Comparison of ENCODE assay signal across 1 cellular context in genomic region chr20:45972500-45973183, GRCh38.
TF ChIP-seq lines count a peak whose summit lies in the region.

No MANE protein-coding gene starts in this region.

TF ChIP-seq in K562, 482 proteins besides CTCF, POLR2A, EP300 and RAD21 (continues in another document):
- TF ChIP-seq DNMT1 (IDR thresholded peaks at IDR 0.05) (no peak), TCF15 (CRISPR knock-in tag; IDR thresholded peaks at IDR 0.05) (no peak), TFE3 (CRISPR knock-in tag; IDR thresholded peaks at IDR 0.05) (no peak), ZNF445 (CRISPR knock-in tag; IDR thresholded peaks at IDR 0.05; ENCODE audit: low read depth) (no peak), ZFP1 (CRISPR knock-in tag; IDR thresholded peaks at IDR 0.05) (no peak), MYNN (IDR thresholded peaks at IDR 0.05) (no peak), MYNN (CRISPR knock-in tag; IDR thresholded peaks at IDR 0.05) (no peak), MED1 (CRISPR knock-in tag; IDR thresholded peaks at IDR 0.05; ENCODE audit: borderline replicate concordance) (no peak), STAT6 (CRISPR knock-in tag; IDR thresholded peaks at IDR 0.05) (no peak), CC2D1A (IDR thresholded peaks at IDR 0.05) (no peak), ZNF830 (CRISPR knock-in tag; IDR thresholded peaks at IDR 0.05) (no peak), DIDO1 (tag; IDR thresholded peaks at IDR 0.05; ENCODE audit: low read depth) (no peak), ZNF12 (CRISPR knock-in tag; IDR thresholded peaks at IDR 0.05) (no peak), PML (IDR thresholded peaks at IDR 0.05; ENCODE audit: low read length) (peak; percentile 61; the same call in 1 of the 2 replicates), KDM2B (CRISPR knock-in tag; IDR thresholded peaks at IDR 0.05) (no peak), MIER1 (IDR thresholded peaks at IDR 0.05; ENCODE audit: low read depth) (no peak), BRD4 (IDR thresholded peaks at IDR 0.05) (no peak), THRAP3 (IDR thresholded peaks at IDR 0.05; ENCODE audit: borderline replicate concordance) (no peak), MLLT1 (IDR thresholded peaks at IDR 0.05) (peak in 1 of 2 experiments; percentile 76; a peak in 1 of 4 replicates), ZNF311 (CRISPR knock-in tag; IDR thresholded peaks at IDR 0.05) (no peak), YY1 (IDR thresholded peaks at IDR 0.05; ENCODE audit: borderline replicate concordance in 1 of 3, control insufficient read depth in 1 of 3, extremely low read depth in 1 of 3, insufficient read depth in 3 of 3, insufficient read length in 1 of 3, insufficient replicate concordance in 2 of 3, low read depth in 1 of 3, low read length in 2 of 3) (peak in 2 of 3 experiments; percentile 46 to 74), ZNF165 (CRISPR knock-in tag; IDR thresholded peaks at IDR 0.05; ENCODE audit: borderline replicate concordance) (no peak), NCOA1 (IDR thresholded peaks at IDR 0.05; ENCODE audit: low read depth) (no peak), ZNF239 (CRISPR knock-in tag; IDR thresholded peaks at IDR 0.05) (no peak), SMARCC2 (IDR thresholded peaks at IDR 0.05; ENCODE audit: low read depth) (no peak), MTF1 (CRISPR knock-in tag; IDR thresholded peaks at IDR 0.05; ENCODE audit: borderline replicate concordance) (no peak), NCOA4 (IDR thresholded peaks at IDR 0.05; ENCODE audit: partially characterized antibody) (no peak), CBX1 (IDR thresholded peaks at IDR 0.05; ENCODE audit: low read depth) (no peak), ZKSCAN1 (IDR thresholded peaks at IDR 0.05; ENCODE audit: low read depth, low read length) (no peak), LARP7 (IDR thresholded peaks at IDR 0.05) (no peak), MCM7 (IDR thresholded peaks at IDR 0.05) (no peak), ZNF41 (CRISPR knock-in tag; conservative IDR thresholded peaks at IDR 0.05) (no peak), HIVEP1 (CRISPR knock-in tag; IDR thresholded peaks at IDR 0.05) (no peak)
- TF ChIP-seq, protein P1, sequence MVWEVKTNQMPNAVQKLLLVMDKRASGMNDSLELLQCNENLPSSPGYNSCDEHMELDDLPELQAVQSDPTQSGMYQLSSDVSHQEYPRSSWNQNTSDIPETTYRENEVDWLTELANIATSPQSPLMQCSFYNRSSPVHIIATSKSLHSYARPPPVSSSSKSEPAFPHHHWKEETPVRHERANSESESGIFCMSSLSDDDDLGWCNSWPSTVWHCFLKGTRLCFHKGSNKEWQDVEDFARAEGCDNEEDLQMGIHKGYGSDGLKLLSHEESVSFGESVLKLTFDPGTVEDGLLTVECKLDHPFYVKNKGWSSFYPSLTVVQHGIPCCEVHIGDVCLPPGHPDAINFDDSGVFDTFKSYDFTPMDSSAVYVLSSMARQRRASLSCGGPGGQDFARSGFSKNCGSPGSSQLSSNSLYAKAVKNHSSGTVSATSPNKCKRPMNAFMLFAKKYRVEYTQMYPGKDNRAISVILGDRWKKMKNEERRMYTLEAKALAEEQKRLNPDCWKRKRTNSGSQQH (CRISPR knock-in tag; IDR thresholded peaks at IDR 0.05), result no peak
- TF ChIP-seq, protein P2, sequence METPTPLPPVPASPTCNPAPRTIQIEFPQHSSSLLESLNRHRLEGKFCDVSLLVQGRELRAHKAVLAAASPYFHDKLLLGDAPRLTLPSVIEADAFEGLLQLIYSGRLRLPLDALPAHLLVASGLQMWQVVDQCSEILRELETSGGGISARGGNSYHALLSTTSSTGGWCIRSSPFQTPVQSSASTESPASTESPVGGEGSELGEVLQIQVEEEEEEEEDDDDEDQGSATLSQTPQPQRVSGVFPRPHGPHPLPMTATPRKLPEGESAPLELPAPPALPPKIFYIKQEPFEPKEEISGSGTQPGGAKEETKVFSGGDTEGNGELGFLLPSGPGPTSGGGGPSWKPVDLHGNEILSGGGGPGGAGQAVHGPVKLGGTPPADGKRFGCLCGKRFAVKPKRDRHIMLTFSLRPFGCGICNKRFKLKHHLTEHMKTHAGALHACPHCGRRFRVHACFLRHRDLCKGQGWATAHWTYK (CRISPR knock-in tag; IDR thresholded peaks at IDR 0.05), result no peak
- TF ChIP-seq, protein P3, sequence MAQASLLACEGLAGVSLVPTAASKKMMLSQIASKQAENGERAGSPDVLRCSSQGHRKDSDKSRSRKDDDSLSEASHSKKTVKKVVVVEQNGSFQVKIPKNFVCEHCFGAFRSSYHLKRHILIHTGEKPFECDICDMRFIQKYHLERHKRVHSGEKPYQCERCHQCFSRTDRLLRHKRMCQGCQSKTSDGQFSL (CRISPR knock-in tag; IDR thresholded peaks at IDR 0.05), result no peak
- TF ChIP-seq, protein P3 (tag; IDR thresholded peaks at IDR 0.05), result no peak
- TF ChIP-seq, protein P4, sequence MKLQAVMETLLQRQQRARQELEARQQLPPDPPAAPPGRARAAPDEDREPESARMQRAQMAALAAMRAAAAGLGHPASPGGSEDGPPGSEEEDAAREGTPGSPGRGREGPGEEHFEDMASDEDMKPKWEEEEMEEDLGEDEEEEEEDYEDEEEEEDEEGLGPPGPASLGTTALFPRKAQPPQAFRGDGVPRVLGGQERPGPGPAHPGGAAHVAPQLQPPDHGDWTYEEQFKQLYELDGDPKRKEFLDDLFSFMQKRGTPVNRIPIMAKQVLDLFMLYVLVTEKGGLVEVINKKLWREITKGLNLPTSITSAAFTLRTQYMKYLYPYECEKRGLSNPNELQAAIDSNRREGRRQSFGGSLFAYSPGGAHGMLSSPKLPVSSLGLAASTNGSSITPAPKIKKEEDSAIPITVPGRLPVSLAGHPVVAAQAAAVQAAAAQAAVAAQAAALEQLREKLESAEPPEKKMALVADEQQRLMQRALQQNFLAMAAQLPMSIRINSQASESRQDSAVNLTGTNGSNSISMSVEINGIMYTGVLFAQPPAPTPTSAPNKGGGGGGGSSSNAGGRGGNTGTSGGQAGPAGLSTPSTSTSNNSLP (IDR thresholded peaks at IDR 0.05; ENCODE audit: borderline replicate concordance, low read depth, low read length), result no peak
- TF ChIP-seq, protein P5, sequence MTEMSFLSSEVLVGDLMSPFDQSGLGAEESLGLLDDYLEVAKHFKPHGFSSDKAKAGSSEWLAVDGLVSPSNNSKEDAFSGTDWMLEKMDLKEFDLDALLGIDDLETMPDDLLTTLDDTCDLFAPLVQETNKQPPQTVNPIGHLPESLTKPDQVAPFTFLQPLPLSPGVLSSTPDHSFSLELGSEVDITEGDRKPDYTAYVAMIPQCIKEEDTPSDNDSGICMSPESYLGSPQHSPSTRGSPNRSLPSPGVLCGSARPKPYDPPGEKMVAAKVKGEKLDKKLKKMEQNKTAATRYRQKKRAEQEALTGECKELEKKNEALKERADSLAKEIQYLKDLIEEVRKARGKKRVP (CRISPR knock-in tag; IDR thresholded peaks at IDR 0.05), result no peak
- TF ChIP-seq, protein P6, sequence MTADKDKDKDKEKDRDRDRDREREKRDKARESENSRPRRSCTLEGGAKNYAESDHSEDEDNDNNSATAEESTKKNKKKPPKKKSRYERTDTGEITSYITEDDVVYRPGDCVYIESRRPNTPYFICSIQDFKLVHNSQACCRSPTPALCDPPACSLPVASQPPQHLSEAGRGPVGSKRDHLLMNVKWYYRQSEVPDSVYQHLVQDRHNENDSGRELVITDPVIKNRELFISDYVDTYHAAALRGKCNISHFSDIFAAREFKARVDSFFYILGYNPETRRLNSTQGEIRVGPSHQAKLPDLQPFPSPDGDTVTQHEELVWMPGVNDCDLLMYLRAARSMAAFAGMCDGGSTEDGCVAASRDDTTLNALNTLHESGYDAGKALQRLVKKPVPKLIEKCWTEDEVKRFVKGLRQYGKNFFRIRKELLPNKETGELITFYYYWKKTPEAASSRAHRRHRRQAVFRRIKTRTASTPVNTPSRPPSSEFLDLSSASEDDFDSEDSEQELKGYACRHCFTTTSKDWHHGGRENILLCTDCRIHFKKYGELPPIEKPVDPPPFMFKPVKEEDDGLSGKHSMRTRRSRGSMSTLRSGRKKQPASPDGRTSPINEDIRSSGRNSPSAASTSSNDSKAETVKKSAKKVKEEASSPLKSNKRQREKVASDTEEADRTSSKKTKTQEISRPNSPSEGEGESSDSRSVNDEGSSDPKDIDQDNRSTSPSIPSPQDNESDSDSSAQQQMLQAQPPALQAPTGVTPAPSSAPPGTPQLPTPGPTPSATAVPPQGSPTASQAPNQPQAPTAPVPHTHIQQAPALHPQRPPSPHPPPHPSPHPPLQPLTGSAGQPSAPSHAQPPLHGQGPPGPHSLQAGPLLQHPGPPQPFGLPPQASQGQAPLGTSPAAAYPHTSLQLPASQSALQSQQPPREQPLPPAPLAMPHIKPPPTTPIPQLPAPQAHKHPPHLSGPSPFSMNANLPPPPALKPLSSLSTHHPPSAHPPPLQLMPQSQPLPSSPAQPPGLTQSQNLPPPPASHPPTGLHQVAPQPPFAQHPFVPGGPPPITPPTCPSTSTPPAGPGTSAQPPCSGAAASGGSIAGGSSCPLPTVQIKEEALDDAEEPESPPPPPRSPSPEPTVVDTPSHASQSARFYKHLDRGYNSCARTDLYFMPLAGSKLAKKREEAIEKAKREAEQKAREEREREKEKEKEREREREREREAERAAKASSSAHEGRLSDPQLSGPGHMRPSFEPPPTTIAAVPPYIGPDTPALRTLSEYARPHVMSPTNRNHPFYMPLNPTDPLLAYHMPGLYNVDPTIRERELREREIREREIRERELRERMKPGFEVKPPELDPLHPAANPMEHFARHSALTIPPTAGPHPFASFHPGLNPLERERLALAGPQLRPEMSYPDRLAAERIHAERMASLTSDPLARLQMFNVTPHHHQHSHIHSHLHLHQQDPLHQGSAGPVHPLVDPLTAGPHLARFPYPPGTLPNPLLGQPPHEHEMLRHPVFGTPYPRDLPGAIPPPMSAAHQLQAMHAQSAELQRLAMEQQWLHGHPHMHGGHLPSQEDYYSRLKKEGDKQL (CRISPR knock-in tag; IDR thresholded peaks at IDR 0.05; ENCODE audit: borderline replicate concordance), result no peak
- TF ChIP-seq, protein P7, sequence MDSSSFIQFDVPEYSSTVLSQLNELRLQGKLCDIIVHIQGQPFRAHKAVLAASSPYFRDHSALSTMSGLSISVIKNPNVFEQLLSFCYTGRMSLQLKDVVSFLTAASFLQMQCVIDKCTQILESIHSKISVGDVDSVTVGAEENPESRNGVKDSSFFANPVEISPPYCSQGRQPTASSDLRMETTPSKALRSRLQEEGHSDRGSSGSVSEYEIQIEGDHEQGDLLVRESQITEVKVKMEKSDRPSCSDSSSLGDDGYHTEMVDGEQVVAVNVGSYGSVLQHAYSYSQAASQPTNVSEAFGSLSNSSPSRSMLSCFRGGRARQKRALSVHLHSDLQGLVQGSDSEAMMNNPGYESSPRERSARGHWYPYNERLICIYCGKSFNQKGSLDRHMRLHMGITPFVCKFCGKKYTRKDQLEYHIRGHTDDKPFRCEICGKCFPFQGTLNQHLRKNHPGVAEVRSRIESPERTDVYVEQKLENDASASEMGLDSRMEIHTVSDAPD (CRISPR knock-in tag; IDR thresholded peaks at IDR 0.05), result no peak
